11 cellular contexts compared by ENCODE assay signal in genomic region chr3:151837057-151837456, GRCh38. TPM values are rescaled to one million over a fixed set of nuclear protein-coding genes. Genes with fewer than 3 reads are reported as not detected.
A peak's percentile ranks its signal among the peaks of the same experiment; 100 is the strongest.
DNase-seq lines count a peak whose midpoint lies in the region; ATAC-seq, FAIRE-seq and TF ChIP-seq lines count a peak whose summit lies in the region.
"Had no signal": no experiment of that assay in that cellular context is flagged by ENCODE, and none has a peak within 500 bp of the region (broad histone marks: within the 10 kb centered on the region; RNA-seq: fewer than 3 reads in every experiment).

No MANE protein-coding gene starts in this region.

- TF ChIP-seq POLR2A in GM18505 (IDR thresholded peaks at IDR 0.05; ENCODE audit: borderline replicate concordance, extremely low read depth, insufficient read depth, insufficient read length): no peak

- H3K9ac ChIP-seq in SK-N-MC (ENCODE audit: insufficient read length): peak overlapping the region; percentile 14

- no peak overlapping the region for H3K4me3 ChIP-seq in right cardiac atrium (ENCODE audit: low read length)
- peak overlapping the region; percentile 40 for H3K4me3 ChIP-seq in SK-N-MC

- peaks cover 4% of the 10 kb centered on the region; the same call in 1 of the 2 replicates for H3K36me3 ChIP-seq in SK-N-MC (ENCODE audit: insufficient read depth, low read length)

- no peaks in the 10 kb centered on the region for H3K4me1 ChIP-seq in right cardiac atrium (ENCODE audit: control insufficient read depth, insufficient read depth, low read length)

- FAIRE-seq in frontal cortex (lab: Jason Lieb, UNC): no peak

- H3K9me3 ChIP-seq in right cardiac atrium (ENCODE audit: control insufficient read depth, low read length) (no peaks in the 10 kb centered on the region), SK-N-MC (ENCODE audit: low read depth, low read length) (peaks cover 10% of the 10 kb centered on the region; the same call in 1 of the 2 replicates)

- ATAC-seq in right cardiac atrium (peak; percentile 44 to 51), GM18505 (IDR thresholded peaks at IDR 0.05; ENCODE audit: unreplicated experiment) (no peak), HG03097 (IDR thresholded peaks at IDR 0.05; ENCODE audit: low FRiP score, unreplicated experiment) (no peak)

- H3K27ac ChIP-seq in right cardiac atrium (ENCODE audit: low read length): no peak overlapping the region
- peak overlapping the region; percentile 85 for H3K27ac ChIP-seq in SK-N-MC

- H3K27me3 ChIP-seq in right cardiac atrium (ENCODE audit: control insufficient read depth, insufficient read depth): no peaks in the 10 kb centered on the region

- DNase-seq in right cardiac atrium (no peak), cardiac septum (ENCODE audit: low spot score) (no peak), SK-N-MC (ENCODE audit: low read depth, low spot score) (peak; percentile 70), glomerular endothelial cell (ENCODE audit: extremely low read depth, low read depth, low spot score) (peak; percentile 22), DMS79 (lab: John Stamatoyannopoulos, UW) (no peak), frontal cortex (ENCODE audit: low spot score in 2 of 2) (no peak)
- DNase-seq: activated naive CD4-positive, alpha-beta T cell treated with Interleukin-2 at 50 U/mL for 16 hours had no signal

- intact Hi-C loops in right cardiac atrium (cut with DNase I): loop anchor here in 3 of 4 donors (5.0 to 10.0 kb wide), 5 partner anchors 372 to 460 kb away; partner anchors contain the start of gene IGSF10 (in 1 of the 3)
- intact Hi-C loops in cardiac septum (cut with DNase I): loop anchor here (5.0 to 10.0 kb wide), 3 partner anchors 80 to 610 kb away; no protein-coding TSS in a partner anchor

- WGBS in right cardiac atrium: 35% methylated on average over 4 of the region's 4 CpGs

RNA-seq across cellular contexts. Expression of gene AADAC, which starts 23.1 kb away (rescaled TPM):
- total RNA-seq in right cardiac atrium: under 1 TPM in 3 of 4 donors, not detected in 1; 0.17 to 0.44 (median 0.42) TPM
- not detected for polyA plus RNA-seq in right cardiac atrium
- total RNA-seq in cardiac septum: not detected
- 1.6 and 4.3 TPM in 2 replicates for total RNA-seq in glomerular endothelial cell
- not detected for total RNA-seq in frontal cortex
- total RNA-seq: CD4-positive, CD25-positive, alpha-beta regulatory T cell; neural crest cell had no signal
- polyA plus RNA-seq: CD4-positive, CD25-positive, alpha-beta regulatory T cell had no signal

RNA-seq across cellular contexts. Expression of gene SUCNR1, which starts 36.4 kb away (rescaled TPM):
- 1 to 10 TPM in 3 of 4 donors, under 1 TPM in 1; 0.65 to 3.5 (median 2.9) TPM for total RNA-seq in right cardiac atrium
- polyA plus RNA-seq in right cardiac atrium: 0.45 TPM
- total RNA-seq in cardiac septum: 0.22 TPM
- total RNA-seq in glomerular endothelial cell: 0.10 and 0.23 TPM in 2 replicates
- 0.41 TPM for total RNA-seq in frontal cortex
- total RNA-seq: neural crest cell had no signal
- polyA plus RNA-seq: CD4-positive, CD25-positive, alpha-beta regulatory T cell had no signal

Comparison
In these comparisons a context has a peak if more than half of its experiments do, and no peak if none do; other contexts are left out.
1. ATAC-seq: peak in right cardiac atrium (2 of 2); none in GM18505 (single experiment) and HG03097 (single experiment).
2. DNase-seq: peak in SK-N-MC (single experiment) and glomerular endothelial cell (single experiment); none in right cardiac atrium (0 of 3), cardiac septum (single experiment), DMS79 (single experiment) and frontal cortex (0 of 2).